Comparison of ENCODE assay signal across 8 cellular contexts in genomic region chr12:26119391-26119981, GRCh38. TPM values are rescaled to one million over a fixed set of nuclear protein-coding genes. Genes with fewer than 3 reads are reported as not detected.
DNase-seq lines count a peak whose midpoint lies in the region; ATAC-seq, FAIRE-seq and TF ChIP-seq lines count a peak whose summit lies in the region.

No MANE protein-coding gene starts in this region.

- no peaks in the 10 kb centered on the region for H3K36me3 ChIP-seq in A673 (ENCODE audit: insufficient read depth, low read length, poor library complexity, severe bottlenecking)

- H3K27ac ChIP-seq in A673 (ENCODE audit: low read depth, low read length, poor library complexity, severe bottlenecking) (no peak overlapping the region), angular gyrus (ENCODE audit: low read depth, low read length) (peak overlapping the region; percentile 95)

- H3K27me3 Mint-ChIP-seq in type B pancreatic cell (peaks cover 65% of the 10 kb centered on the region), T-cell (peaks cover 44 to 57% of the 10 kb centered on the region in 2 donors)

- no peak for ATAC-seq in T-cell (replicated peaks in 1 of 4)

- peaks cover 19% of the 10 kb centered on the region for H3K27me3 ChIP-seq in A673 (replicated peaks; ENCODE audit: insufficient read depth, low read depth, low read length, poor library complexity)

- intact Hi-C loops in A673 (cut with micrococcal nuclease; ENCODE audit: unreplicated experiment): loop anchor here (2.0 to 10.0 kb wide), 3 partner anchors 495 to 765 kb away; no protein-coding TSS in a partner anchor

- peak; percentile 73 for FAIRE-seq in GM18507 (lab: Jason Lieb, UNC)

- TF ChIP-seq CTCF in A673 (conservative IDR thresholded peaks at IDR 0.05; ENCODE audit: low read depth, low read length) (peak; percentile 68), type B pancreatic cell (conservative IDR thresholded peaks at IDR 0.05) (peak; percentile 73)

- POLR2A ChIA-PET in A673 (lab: Charles Lee; ENCODE audit: low non-redundant PET): no interaction called here
- POLR2A ChIA-PET in T-cell (lab: Charles Lee): interaction anchor here in 1 of 2 donors (1.0 kb wide), 1 partner anchor 713 kb away, joined by 3 read pairs; no protein-coding TSS in a partner anchor

- H3K9me3 ChIP-seq in A673 (ENCODE audit: low read depth, low read length, poor library complexity, severe bottlenecking): no peaks in the 10 kb centered on the region

- H3K4me3 Mint-ChIP-seq in type B pancreatic cell (peak overlapping the region; percentile 1), T-cell (no peak overlapping the region)

- peaks cover 19% of the 10 kb centered on the region for H3K4me1 ChIP-seq in A673 (ENCODE audit: insufficient read depth, low read length, poor library complexity, severe bottlenecking)

- H3K9me3 Mint-ChIP-seq in type B pancreatic cell (no peaks in the 10 kb centered on the region), T-cell (no peaks in the 10 kb centered on the region)

- BruUV-seq in A673 (replicated peaks; lab: Mats Ljungman, UMichigan): no TSS peak

- peaks cover 4% of the 10 kb centered on the region for H3K36me3 Mint-ChIP-seq in type B pancreatic cell
- H3K36me3 Mint-ChIP-seq in T-cell: no peaks in the 10 kb centered on the region

- CTCF ChIA-PET in A673 (lab: Charles Lee) (interaction anchor here (0.6 to 2.1 kb wide), 5 partner anchors 118 to 582 kb away, joined by 3 to 12 read pairs (median 6); no protein-coding TSS in a partner anchor), T-cell (lab: Charles Lee) (interaction anchor here in 1 of 2 donors (0.7 to 1.3 kb wide), 4 partner anchors 22 to 744 kb away, joined by 3 to 8 read pairs (median 6); partner anchors contain the start of gene ITPR2)

- peak; percentile 76 for DNase-seq in A673 (ENCODE audit: low spot score)
- no peak for DNase-seq in GM18507 (ENCODE audit: extremely low spot score, insufficient read length, low read depth)
- peak; percentile 60 for DNase-seq in NCI-H1105 treated with DMSO at 0.1 percent for 48 hours (lab: John Stamatoyannopoulos, UW)
- DNase-seq in kidney glomerular epithelial cell (lab: John Stamatoyannopoulos, UW): peak; percentile 84
- DNase-seq in type B pancreatic cell (ENCODE audit: extremely low spot score, unreplicated experiment): no peak
- DNase-seq in mesenteric fat pad (ENCODE audit: low spot score): no peak
- DNase-seq in T-cell: no peak

- H3K4me3 ChIP-seq in A673 (ENCODE audit: low read depth, low read length, poor library complexity, severe bottlenecking): no peak overlapping the region

- peaks cover 4% of the 10 kb centered on the region for H3K4me1 Mint-ChIP-seq in type B pancreatic cell (ENCODE audit: unreplicated experiment)
- H3K4me1 Mint-ChIP-seq in T-cell: peaks cover 22 to 26% (median 26%) of the 10 kb centered on the region in 3 donors

- H3K27ac Mint-ChIP-seq in type B pancreatic cell: no peak overlapping the region
- no peak overlapping the region for H3K27ac Mint-ChIP-seq in T-cell

RNA-seq across cellular contexts. Expression of gene BHLHE41, which starts 5.4 kb away (rescaled TPM):
- 4.3 and 4.8 TPM in 2 replicates for total RNA-seq in A673 (2021)
- total RNA-seq in type B pancreatic cell (ENCODE audit: low replicate concordance): 5.8 and 12.5 TPM in 2 replicates
- 21.0 TPM for total RNA-seq in mesenteric fat pad
- total RNA-seq in T-cell: 1 to 10 TPM in 2 of 5 donors, under 1 TPM in 1, not detected in 2; 0.46 to 1.7 (median 1.3) TPM

Comparison
In these comparisons a context has a peak if more than half of its experiments do, and no peak if none do; other contexts are left out.
1. DNase-seq: peak in A673 (single experiment), NCI-H1105 treated with DMSO at 0.1 percent for 48 hours (single experiment) and kidney glomerular epithelial cell (single experiment); none in GM18507 (single experiment), type B pancreatic cell (single experiment), mesenteric fat pad (single experiment) and T-cell (0 of 34).